ENCODE assay signal across 11 cellular contexts in genomic region chr2:68287580-68288441, GRCh38. TPM values are rescaled to one million over a fixed set of nuclear protein-coding genes. Genes with fewer than 3 reads are reported as not detected.
DNase-seq lines count a peak whose midpoint lies in the region; ATAC-seq and TF ChIP-seq lines count a peak whose summit lies in the region.
"Had no signal": no experiment of that assay in that cellular context is flagged by ENCODE, and none has a peak within 500 bp of the region (broad histone marks: within the 10 kb centered on the region; RNA-seq: fewer than 3 reads in every experiment).

No MANE protein-coding gene starts in this region.

- H2AFZ ChIP-seq in PC-9 = no peak overlapping the region

- H3K9me3 Mint-ChIP-seq in nephron progenitor cell = no peaks in the 10 kb centered on the region
- H3K9me3 Mint-ChIP-seq: activated T-helper 17 cell treated with anti-CD3 and anti-CD28 coated beads, Interleukin-2, amount 50 U/mL, for 72 hours; CD8-positive, alpha-beta T cell had no signal

- peaks cover 19% of the 10 kb centered on the region for H3K4me1 Mint-ChIP-seq in nephron progenitor cell
- H3K4me1 Mint-ChIP-seq: activated T-helper 17 cell treated with anti-CD3 and anti-CD28 coated beads, Interleukin-2, amount 50 U/mL, for 72 hours had no signal

- intact Hi-C loops in PC-9 (cut with micrococcal nuclease; ENCODE audit: unreplicated experiment) = no loop called here

- no peaks in the 10 kb centered on the region for H3K4me1 ChIP-seq in PC-9 (replicated peaks; ENCODE audit: insufficient read depth)

- H3K9me2 ChIP-seq in PC-9 (ENCODE audit: insufficient read depth) = no peaks in the 10 kb centered on the region

- no peak overlapping the region for H3K4me2 ChIP-seq in PC-9

- no peaks in the 10 kb centered on the region for H3K27me3 ChIP-seq in PC-9 (ENCODE audit: insufficient read depth, low read depth)

- TF ChIP-seq CTCF in RWPE1 (conservative IDR thresholded peaks at IDR 0.05; ENCODE audit: low read depth) (no peak), fibroblast of mammary gland (conservative IDR thresholded peaks at IDR 0.05; ENCODE audit: control insufficient read depth, insufficient read depth, low read depth, low read length) (no peak), nephron progenitor cell (IDR thresholded peaks at IDR 0.05) (no peak), PC-9 (conservative IDR thresholded peaks at IDR 0.05) (no peak)

- DNase-seq in AG20443 (ENCODE audit: low spot score) (peak; percentile 66), RWPE1 (ENCODE audit: low spot score) (no peak), fibroblast of mammary gland (ENCODE audit: low read depth) (peak; percentile 65), nephron progenitor cell (no peak), PC-9 (no peak), T-helper 9 cell (no peak), NCI-H187 treated with DMSO at 0.1 percent for 48 hours (lab: John Stamatoyannopoulos, UW) (no peak)
- DNase-seq: CD8-positive, alpha-beta T cell had no signal

- H3K27ac Mint-ChIP-seq in nephron progenitor cell = peak overlapping the region; percentile 20
- H3K27ac Mint-ChIP-seq: activated T-helper 17 cell treated with anti-CD3 and anti-CD28 coated beads, Interleukin-2, amount 50 U/mL, for 72 hours; CD8-positive, alpha-beta T cell had no signal

- H4K20me1 ChIP-seq in PC-9 (ENCODE audit: insufficient read depth) = no peaks in the 10 kb centered on the region

- CTCF ChIA-PET in RWPE1 (lab: Yijun Ruan, JAX) (interaction anchor here (0.9 to 1.9 kb wide), 2 partner anchors 70 to 166 kb away, joined by 5 to 7 read pairs; no protein-coding TSS in a partner anchor), PC-9 (lab: Charles Lee) (no interaction called here)

- POLR2A ChIA-PET in RWPE1 (lab: Yijun Ruan, JAX; ENCODE audit: low non-redundant PET) = no interaction called here
- POLR2A ChIA-PET in PC-9 (lab: Charles Lee; ENCODE audit: unreplicated experiment) = interaction anchor here (0.6 kb wide), 1 partner anchor 612 kb away, joined by 4 read pairs; no protein-coding TSS in a partner anchor

- no peaks in the 10 kb centered on the region for H3F3A ChIP-seq in PC-9 (ENCODE audit: insufficient read depth, low read depth)

- no peak for ATAC-seq in HG03097 (IDR thresholded peaks at IDR 0.05; ENCODE audit: low FRiP score, unreplicated experiment)
- ATAC-seq: activated T-helper 17 cell treated with anti-CD3 and anti-CD28 coated beads, Interleukin-2, amount 50 U/mL, for 72 hours; CD8-positive, alpha-beta T cell had no signal

- peak overlapping the region; percentile 66 for H3K27ac ChIP-seq in RWPE1
- no peak overlapping the region for H3K27ac ChIP-seq in PC-9
- H3K27ac ChIP-seq: HL-60 had no signal

- no TSS peak for BruUV-seq in PC-9 (replicated peaks; lab: Mats Ljungman, UMichigan)

- no peaks in the 10 kb centered on the region for H3K79me2 ChIP-seq in PC-9 (ENCODE audit: low read depth)

- no peak overlapping the region for H3K4me3 Mint-ChIP-seq in nephron progenitor cell
- H3K4me3 Mint-ChIP-seq: activated T-helper 17 cell treated with anti-CD3 and anti-CD28 coated beads, Interleukin-2, amount 50 U/mL, for 72 hours; CD8-positive, alpha-beta T cell had no signal

- no peaks in the 10 kb centered on the region for H3K36me3 ChIP-seq in PC-9 (ENCODE audit: low read depth)

- no peak overlapping the region for H3K4me3 ChIP-seq in fibroblast of mammary gland (ENCODE audit: control insufficient read depth, low read depth, low read length)
- no peak overlapping the region for H3K4me3 ChIP-seq in PC-9

- H3K36me3 Mint-ChIP-seq in nephron progenitor cell (ENCODE audit: low read depth) = no peaks in the 10 kb centered on the region
- H3K36me3 Mint-ChIP-seq: CD8-positive, alpha-beta T cell had no signal

- no peaks in the 10 kb centered on the region for H3K9me3 ChIP-seq in PC-9 (ENCODE audit: insufficient read depth, low read depth)

- H3K27me3 Mint-ChIP-seq in nephron progenitor cell (ENCODE audit: low read depth, poor library complexity) = peaks cover 19% of the 10 kb centered on the region

RNA-seq across cellular contexts. Expression of gene CNRIP1, which starts 31.9 kb away (rescaled TPM):
- total RNA-seq in PC-9 (2021) = not detected in 2 replicates
- total RNA-seq: activated T-helper 17 cell treated with anti-CD3 and anti-CD28 coated beads, Interleukin-2, amount 50 U/mL, for 72 hours; CD8-positive, alpha-beta T cell had no signal

RNA-seq across cellular contexts. Expression of gene PPP3R1, which starts 35.5 kb away (rescaled TPM):
- total RNA-seq in PC-9 (2021) = 58.8 and 67.5 TPM in 2 replicates

Comparison
In these comparisons a context has a peak if more than half of its experiments do, and no peak if none do; other contexts are left out.
1. DNase-seq: peak in AG20443 (single experiment) and fibroblast of mammary gland (single experiment); none in RWPE1 (single experiment), nephron progenitor cell (single experiment), PC-9 (0 of 2), T-helper 9 cell (single experiment) and NCI-H187 treated with DMSO at 0.1 percent for 48 hours (single experiment).